20 cellular contexts compared by ENCODE assay signal in genomic region chr1:60562715-60563114, GRCh38.
DNase-seq lines count a peak whose midpoint lies in the region; ATAC-seq and TF ChIP-seq lines count a peak whose summit lies in the region.
"Had no signal": no experiment of that assay in that cellular context is flagged by ENCODE, and none has a peak within 500 bp of the region (broad histone marks: within the 10 kb centered on the region; RNA-seq: fewer than 3 reads in every experiment).

No MANE protein-coding gene starts in this region.

- DNase-seq in amniotic epithelial cell (ENCODE audit: low read depth) (peak; percentile 31), choroid plexus epithelial cell (ENCODE audit: low read depth) (peak; percentile 71), fibroblast of the aortic adventitia (ENCODE audit: low read depth) (peak; percentile 85), aorta (no peak), NCI-H446 (lab: John Stamatoyannopoulos, UW) (no peak), SHP77 (lab: John Stamatoyannopoulos, UW) (no peak)
- no peak for DNase-seq in activated T-cell treated with anti-CD3 and anti-CD28 coated beads, Interleukin-2, amount 50 U/mL, for 1 hour
- DNase-seq: ACHN; BE2C; C1 segment of cervical spinal cord; CD4-positive, CD25-positive, alpha-beta regulatory T cell; CD8-positive, alpha-beta memory T cell; DMS 273 treated with DMSO at 0.1 percent for 48 hours; DMS53; DND-41; EL; GOT3; H7 had no signal

- 2 to 5% methylated on average over 5 of the region's 5 CpGs for WGBS in aorta, 2 donors

- no peaks in the 10 kb centered on the region for H3K36me3 ChIP-seq in aorta (ENCODE audit: control insufficient read depth in 1 of 2, insufficient read depth in 2 of 2, low read length in 1 of 2)
- H3K36me3 ChIP-seq: BE2C had no signal

- H3K4me3 ChIP-seq in choroid plexus epithelial cell (ENCODE audit: low read depth, low read length) (no peak overlapping the region), fibroblast of the aortic adventitia (ENCODE audit: low read depth, low read length) (no peak overlapping the region), aorta (ENCODE audit: low read length in 2 of 2) (no peak overlapping the region)
- H3K4me3 ChIP-seq: GM12878 had no signal

- no peak overlapping the region for H3K27ac ChIP-seq in aorta (ENCODE audit: low read depth in 1 of 2, low read length in 2 of 2)

- peaks cover 3 to 12% of the 10 kb centered on the region in 2 donors for H3K4me1 ChIP-seq in aorta (ENCODE audit: control insufficient read depth in 1 of 2, insufficient read depth in 2 of 2, low read length in 2 of 2)
- H3K4me1 ChIP-seq: BE2C had no signal

- TF ChIP-seq CTCF in choroid plexus epithelial cell (conservative IDR thresholded peaks at IDR 0.05; ENCODE audit: low read depth, low read length) (no peak), fibroblast of the aortic adventitia (IDR thresholded peaks at IDR 0.05; ENCODE audit: insufficient read depth, low read length) (no peak)

- ATAC-seq in aorta (ENCODE audit: low FRiP score) = peak; percentile 48
- ATAC-seq: GM12878, HepG2 had no signal

- no peaks in the 10 kb centered on the region for H3K9me3 ChIP-seq in aorta (ENCODE audit: control insufficient read depth, low read length)
- H3K9me3 ChIP-seq: BE2C had no signal

- H3K27me3 ChIP-seq in aorta (ENCODE audit: control insufficient read depth in 1 of 2, insufficient read depth in 2 of 2, low read length in 1 of 2) = no peaks in the 10 kb centered on the region
- H3K27me3 ChIP-seq: BE2C had no signal

- intact Hi-C loops in aorta (cut with DNase I) = loop anchor here in 1 of 2 donors (2.0 to 10.0 kb wide), 2 partner anchors 14 to 62 kb away; no protein-coding TSS in a partner anchor

Comparison
In these comparisons a context has a peak if more than half of its experiments do, and no peak if none do; other contexts are left out.
1. DNase-seq: peak in amniotic epithelial cell (single experiment), choroid plexus epithelial cell (single experiment) and fibroblast of the aortic adventitia (single experiment); none in aorta (0 of 2), NCI-H446 (0 of 2), SHP77 (0 of 2) and activated T-cell treated with anti-CD3 and anti-CD28 coated beads, Interleukin-2, amount 50 U/mL, for 1 hour (single experiment).